ENCODE assay signal across 1 cellular context in the genomic region with DNA sequence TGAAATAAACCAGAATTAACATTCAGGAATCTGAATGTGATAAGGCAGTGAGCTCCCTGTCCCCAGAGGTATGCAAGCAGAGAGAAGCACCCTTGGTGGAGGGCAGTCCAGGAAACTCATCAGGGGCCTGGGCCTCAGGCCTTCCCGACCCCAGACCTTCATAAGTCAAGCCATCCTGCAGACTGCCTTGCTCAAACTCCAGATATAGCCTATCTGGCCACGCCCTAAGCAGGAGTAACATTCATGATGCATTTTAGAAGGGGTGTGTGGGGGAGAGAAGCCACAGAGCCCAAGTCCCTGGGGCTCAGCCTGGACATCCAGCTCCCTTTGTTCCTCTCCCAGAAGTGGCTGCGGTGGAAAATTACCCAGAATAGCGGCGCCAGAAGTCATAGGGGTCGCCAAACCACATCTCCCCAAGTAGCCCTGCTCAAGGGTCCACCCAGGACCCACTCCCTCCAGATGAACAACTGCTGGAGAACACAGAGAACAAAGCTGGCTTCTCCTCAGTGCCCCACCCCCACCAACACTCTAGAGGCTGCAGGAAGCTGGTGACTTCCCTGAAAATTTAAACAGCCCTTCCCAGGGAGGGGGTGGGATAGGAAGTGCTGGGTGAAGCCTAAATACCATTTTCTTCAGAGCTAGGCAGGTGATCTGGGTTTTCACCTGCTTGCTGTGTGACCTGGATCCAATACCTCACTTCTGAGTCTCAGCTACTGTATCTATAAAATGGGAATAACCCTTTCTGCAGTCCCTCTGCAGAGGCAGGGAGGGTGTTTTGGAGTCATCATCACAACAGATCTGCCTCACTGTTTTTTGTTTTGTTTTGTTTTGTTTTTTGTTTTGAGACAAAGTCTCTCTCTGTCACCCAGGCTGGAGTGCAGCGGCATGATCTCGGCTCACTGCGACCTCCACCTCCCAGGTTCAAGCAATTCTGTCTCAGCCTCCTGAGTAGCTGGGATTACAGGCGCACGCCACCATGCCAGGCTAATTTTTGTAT.
TF ChIP-seq lines count a peak whose summit lies in the region.

No MANE protein-coding gene starts in this region.

TF ChIP-seq in HepG2, 621 proteins besides CTCF, POLR2A, EP300 and RAD21 (continued from another document and continues in another):
- TF ChIP-seq, protein P1, sequence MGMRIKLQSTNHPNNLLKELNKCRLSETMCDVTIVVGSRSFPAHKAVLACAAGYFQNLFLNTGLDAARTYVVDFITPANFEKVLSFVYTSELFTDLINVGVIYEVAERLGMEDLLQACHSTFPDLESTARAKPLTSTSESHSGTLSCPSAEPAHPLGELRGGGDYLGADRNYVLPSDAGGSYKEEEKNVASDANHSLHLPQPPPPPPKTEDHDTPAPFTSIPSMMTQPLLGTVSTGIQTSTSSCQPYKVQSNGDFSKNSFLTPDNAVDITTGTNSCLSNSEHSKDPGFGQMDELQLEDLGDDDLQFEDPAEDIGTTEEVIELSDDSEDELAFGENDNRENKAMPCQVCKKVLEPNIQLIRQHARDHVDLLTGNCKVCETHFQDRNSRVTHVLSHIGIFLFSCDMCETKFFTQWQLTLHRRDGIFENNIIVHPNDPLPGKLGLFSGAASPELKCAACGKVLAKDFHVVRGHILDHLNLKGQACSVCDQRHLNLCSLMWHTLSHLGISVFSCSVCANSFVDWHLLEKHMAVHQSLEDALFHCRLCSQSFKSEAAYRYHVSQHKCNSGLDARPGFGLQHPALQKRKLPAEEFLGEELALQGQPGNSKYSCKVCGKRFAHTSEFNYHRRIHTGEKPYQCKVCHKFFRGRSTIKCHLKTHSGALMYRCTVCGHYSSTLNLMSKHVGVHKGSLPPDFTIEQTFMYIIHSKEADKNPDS (CRISPR knock-in tag; IDR thresholded peaks at IDR 0.05) = no peak
- TF ChIP-seq, protein P2, sequence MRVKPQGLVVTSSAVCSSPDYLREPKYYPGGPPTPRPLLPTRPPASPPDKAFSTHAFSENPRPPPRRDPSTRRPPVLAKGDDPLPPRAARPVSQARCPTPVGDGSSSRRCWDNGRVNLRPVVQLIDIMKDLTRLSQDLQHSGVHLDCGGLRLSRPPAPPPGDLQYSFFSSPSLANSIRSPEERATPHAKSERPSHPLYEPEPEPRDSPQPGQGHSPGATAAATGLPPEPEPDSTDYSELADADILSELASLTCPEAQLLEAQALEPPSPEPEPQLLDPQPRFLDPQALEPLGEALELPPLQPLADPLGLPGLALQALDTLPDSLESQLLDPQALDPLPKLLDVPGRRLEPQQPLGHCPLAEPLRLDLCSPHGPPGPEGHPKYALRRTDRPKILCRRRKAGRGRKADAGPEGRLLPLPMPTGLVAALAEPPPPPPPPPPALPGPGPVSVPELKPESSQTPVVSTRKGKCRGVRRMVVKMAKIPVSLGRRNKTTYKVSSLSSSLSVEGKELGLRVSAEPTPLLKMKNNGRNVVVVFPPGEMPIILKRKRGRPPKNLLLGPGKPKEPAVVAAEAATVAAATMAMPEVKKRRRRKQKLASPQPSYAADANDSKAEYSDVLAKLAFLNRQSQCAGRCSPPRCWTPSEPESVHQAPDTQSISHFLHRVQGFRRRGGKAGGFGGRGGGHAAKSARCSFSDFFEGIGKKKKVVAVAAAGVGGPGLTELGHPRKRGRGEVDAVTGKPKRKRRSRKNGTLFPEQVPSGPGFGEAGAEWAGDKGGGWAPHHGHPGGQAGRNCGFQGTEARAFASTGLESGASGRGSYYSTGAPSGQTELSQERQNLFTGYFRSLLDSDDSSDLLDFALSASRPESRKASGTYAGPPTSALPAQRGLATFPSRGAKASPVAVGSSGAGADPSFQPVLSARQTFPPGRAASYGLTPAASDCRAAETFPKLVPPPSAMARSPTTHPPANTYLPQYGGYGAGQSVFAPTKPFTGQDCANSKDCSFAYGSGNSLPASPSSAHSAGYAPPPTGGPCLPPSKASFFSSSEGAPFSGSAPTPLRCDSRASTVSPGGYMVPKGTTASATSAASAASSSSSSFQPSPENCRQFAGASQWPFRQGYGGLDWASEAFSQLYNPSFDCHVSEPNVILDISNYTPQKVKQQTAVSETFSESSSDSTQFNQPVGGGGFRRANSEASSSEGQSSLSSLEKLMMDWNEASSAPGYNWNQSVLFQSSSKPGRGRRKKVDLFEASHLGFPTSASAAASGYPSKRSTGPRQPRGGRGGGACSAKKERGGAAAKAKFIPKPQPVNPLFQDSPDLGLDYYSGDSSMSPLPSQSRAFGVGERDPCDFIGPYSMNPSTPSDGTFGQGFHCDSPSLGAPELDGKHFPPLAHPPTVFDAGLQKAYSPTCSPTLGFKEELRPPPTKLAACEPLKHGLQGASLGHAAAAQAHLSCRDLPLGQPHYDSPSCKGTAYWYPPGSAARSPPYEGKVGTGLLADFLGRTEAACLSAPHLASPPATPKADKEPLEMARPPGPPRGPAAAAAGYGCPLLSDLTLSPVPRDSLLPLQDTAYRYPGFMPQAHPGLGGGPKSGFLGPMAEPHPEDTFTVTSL (CRISPR knock-in tag; IDR thresholded peaks at IDR 0.05; ENCODE audit: borderline replicate concordance) = 0 out of 2 replicates have a peak, but pooled peaks have one; percentile 6
- TF ChIP-seq FOXC1 (CRISPR knock-in tag; IDR thresholded peaks at IDR 0.05; ENCODE audit: borderline replicate concordance) = peak; percentile 23; the same call in 1 of the 2 replicates
- peak; percentile 53 for TF ChIP-seq SAP130 (CRISPR knock-in tag; IDR thresholded peaks at IDR 0.05; ENCODE audit: low read depth)
- peak; percentile 51 for TF ChIP-seq POLR2G (IDR thresholded peaks at IDR 0.05; ENCODE audit: low read depth, low read length)
- peak; percentile 76; the same call in 1 of the 2 replicates for TF ChIP-seq ELF3 (CRISPR knock-in tag; IDR thresholded peaks at IDR 0.05)
- 0 out of 2 replicates have a peak, but pooled peaks have one; percentile 21 for TF ChIP-seq NFIC (IDR thresholded peaks at IDR 0.05; ENCODE audit: low read length)
- TF ChIP-seq ZNF7 (CRISPR knock-in tag; IDR thresholded peaks at IDR 0.05) = peak; percentile 26; the same call in 1 of the 2 replicates
- TF ChIP-seq RBFOX2 (IDR thresholded peaks at IDR 0.05; ENCODE audit: low read depth, low read length) = peak; percentile 37; the same call in 1 of the 2 replicates
- no peak for TF ChIP-seq SRY (CRISPR knock-in tag; IDR thresholded peaks at IDR 0.05)
- TF ChIP-seq MAFK (conservative IDR thresholded peaks at IDR 0.05 in 1 of 2, IDR thresholded peaks at IDR 0.05 in 1 of 2; ENCODE audit: low read length in 2 of 2) = no peak
- TF ChIP-seq ETV5 (CRISPR knock-in tag; IDR thresholded peaks at IDR 0.05; ENCODE audit: borderline replicate concordance) = peak; percentile 40; the same call in 1 of the 2 replicates
- TF ChIP-seq ZNF615 (CRISPR knock-in tag; IDR thresholded peaks at IDR 0.05; ENCODE audit: borderline replicate concordance) = no peak
- TF ChIP-seq, protein P3, sequence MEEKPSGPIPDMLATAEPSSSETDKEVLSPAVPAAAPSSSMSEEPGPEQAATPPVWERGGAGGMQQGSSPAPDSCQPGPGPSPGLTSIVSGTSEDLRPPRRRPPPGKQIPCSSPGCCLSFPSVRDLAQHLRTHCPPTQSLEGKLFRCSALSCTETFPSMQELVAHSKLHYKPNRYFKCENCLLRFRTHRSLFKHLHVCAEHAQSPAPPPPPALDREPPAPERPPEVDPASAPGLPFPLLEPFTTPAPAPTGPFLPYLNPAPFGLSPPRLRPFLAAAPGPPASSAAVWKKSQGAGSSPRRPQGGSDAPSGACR (CRISPR knock-in tag; IDR thresholded peaks at IDR 0.05) = peak; percentile 40; the same call in 1 of the 2 replicates
- TF ChIP-seq HDAC1 (CRISPR knock-in tag; IDR thresholded peaks at IDR 0.05) = peak; percentile 20; the same call in 1 of the 2 replicates
- no peak for TF ChIP-seq ZKSCAN1 (IDR thresholded peaks at IDR 0.05; ENCODE audit: low read length)
- no peak for TF ChIP-seq GLI4 (CRISPR knock-in tag; IDR thresholded peaks at IDR 0.05; ENCODE audit: borderline replicate concordance)
- TF ChIP-seq SOX13 (IDR thresholded peaks at IDR 0.05) = no peak
- peak in 1 of 2 experiments; percentile 6; a peak in 1 of 4 replicates for TF ChIP-seq SOX13 (CRISPR knock-in tag; conservative IDR thresholded peaks at IDR 0.05 in 1 of 2, IDR thresholded peaks at IDR 0.05 in 1 of 2)
- no peak for TF ChIP-seq HDAC6 (IDR thresholded peaks at IDR 0.05; ENCODE audit: low read depth, low read length)
- TF ChIP-seq ADNP (CRISPR knock-in tag; IDR thresholded peaks at IDR 0.05) = peak; percentile 81
- TF ChIP-seq, protein P4, sequence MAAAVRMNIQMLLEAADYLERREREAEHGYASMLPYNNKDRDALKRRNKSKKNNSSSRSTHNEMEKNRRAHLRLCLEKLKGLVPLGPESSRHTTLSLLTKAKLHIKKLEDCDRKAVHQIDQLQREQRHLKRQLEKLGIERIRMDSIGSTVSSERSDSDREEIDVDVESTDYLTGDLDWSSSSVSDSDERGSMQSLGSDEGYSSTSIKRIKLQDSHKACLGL (CRISPR knock-in tag; IDR thresholded peaks at IDR 0.05) = no peak
- TF ChIP-seq, protein P5, sequence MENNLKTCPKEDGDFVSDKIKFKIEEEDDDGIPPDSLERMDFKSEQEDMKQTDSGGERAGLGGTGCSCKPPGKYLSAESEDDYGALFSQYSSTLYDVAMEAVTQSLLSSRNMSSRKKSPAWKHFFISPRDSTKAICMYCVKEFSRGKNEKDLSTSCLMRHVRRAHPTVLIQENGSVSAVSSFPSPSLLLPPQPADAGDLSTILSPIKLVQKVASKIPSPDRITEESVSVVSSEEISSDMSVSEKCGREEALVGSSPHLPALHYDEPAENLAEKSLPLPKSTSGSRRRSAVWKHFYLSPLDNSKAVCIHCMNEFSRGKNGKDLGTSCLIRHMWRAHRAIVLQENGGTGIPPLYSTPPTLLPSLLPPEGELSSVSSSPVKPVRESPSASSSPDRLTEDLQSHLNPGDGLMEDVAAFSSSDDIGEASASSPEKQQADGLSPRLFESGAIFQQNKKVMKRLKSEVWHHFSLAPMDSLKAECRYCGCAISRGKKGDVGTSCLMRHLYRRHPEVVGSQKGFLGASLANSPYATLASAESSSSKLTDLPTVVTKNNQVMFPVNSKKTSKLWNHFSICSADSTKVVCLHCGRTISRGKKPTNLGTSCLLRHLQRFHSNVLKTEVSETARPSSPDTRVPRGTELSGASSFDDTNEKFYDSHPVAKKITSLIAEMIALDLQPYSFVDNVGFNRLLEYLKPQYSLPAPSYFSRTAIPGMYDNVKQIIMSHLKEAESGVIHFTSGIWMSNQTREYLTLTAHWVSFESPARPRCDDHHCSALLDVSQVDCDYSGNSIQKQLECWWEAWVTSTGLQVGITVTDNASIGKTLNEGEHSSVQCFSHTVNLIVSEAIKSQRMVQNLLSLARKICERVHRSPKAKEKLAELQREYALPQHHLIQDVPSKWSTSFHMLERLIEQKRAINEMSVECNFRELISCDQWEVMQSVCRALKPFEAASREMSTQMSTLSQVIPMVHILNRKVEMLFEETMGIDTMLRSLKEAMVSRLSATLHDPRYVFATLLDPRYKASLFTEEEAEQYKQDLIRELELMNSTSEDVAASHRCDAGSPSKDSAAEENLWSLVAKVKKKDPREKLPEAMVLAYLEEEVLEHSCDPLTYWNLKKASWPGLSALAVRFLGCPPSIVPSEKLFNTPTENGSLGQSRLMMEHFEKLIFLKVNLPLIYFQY (CRISPR knock-in tag; IDR thresholded peaks at IDR 0.05; ENCODE audit: borderline replicate concordance) = no peak
- TF ChIP-seq ZNF781 (CRISPR knock-in tag; IDR thresholded peaks at IDR 0.05; ENCODE audit: borderline replicate concordance, not compliant biosample characterization) = peak; percentile 8
- TF ChIP-seq NR2F6 (IDR thresholded peaks at IDR 0.05) = no peak
- peak; percentile 22; the same call in 1 of the 2 replicates for TF ChIP-seq NR2F6 (CRISPR knock-in tag; IDR thresholded peaks at IDR 0.05)
- no peak for TF ChIP-seq GABPA (IDR thresholded peaks at IDR 0.05; ENCODE audit: low read depth, low read length)
- TF ChIP-seq GABPA (CRISPR knock-in tag; IDR thresholded peaks at IDR 0.05; ENCODE audit: low read depth) = 0 out of 2 replicates have a peak, but pooled peaks have one; percentile 36
- no peak for TF ChIP-seq SOX6 (IDR thresholded peaks at IDR 0.05)
- TF ChIP-seq SOX6 (CRISPR knock-in tag; IDR thresholded peaks at IDR 0.05) = peak; percentile 19; the same call in 1 of the 2 replicates
- no peak for TF ChIP-seq NONO (IDR thresholded peaks at IDR 0.05)
- 0 out of 2 replicates have a peak, but pooled peaks have one; percentile 4 for TF ChIP-seq NONO (CRISPR knock-in tag; conservative IDR thresholded peaks at IDR 0.05)
- no peak for TF ChIP-seq ZFP82 (CRISPR knock-in tag; IDR thresholded peaks at IDR 0.05; ENCODE audit: borderline replicate concordance)
- no peak for TF ChIP-seq CEBPB (IDR thresholded peaks at IDR 0.05; ENCODE audit: borderline replicate concordance, low read depth, low read length)
- TF ChIP-seq, protein P6, sequence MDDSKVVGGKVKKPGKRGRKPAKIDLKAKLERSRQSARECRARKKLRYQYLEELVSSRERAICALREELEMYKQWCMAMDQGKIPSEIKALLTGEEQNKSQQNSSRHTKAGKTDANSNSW (CRISPR knock-in tag; IDR thresholded peaks at IDR 0.05; ENCODE audit: borderline replicate concordance) = no peak
- no peak for TF ChIP-seq ZNF562 (CRISPR knock-in tag; IDR thresholded peaks at IDR 0.05; ENCODE audit: borderline replicate concordance)
- TF ChIP-seq, protein P7, sequence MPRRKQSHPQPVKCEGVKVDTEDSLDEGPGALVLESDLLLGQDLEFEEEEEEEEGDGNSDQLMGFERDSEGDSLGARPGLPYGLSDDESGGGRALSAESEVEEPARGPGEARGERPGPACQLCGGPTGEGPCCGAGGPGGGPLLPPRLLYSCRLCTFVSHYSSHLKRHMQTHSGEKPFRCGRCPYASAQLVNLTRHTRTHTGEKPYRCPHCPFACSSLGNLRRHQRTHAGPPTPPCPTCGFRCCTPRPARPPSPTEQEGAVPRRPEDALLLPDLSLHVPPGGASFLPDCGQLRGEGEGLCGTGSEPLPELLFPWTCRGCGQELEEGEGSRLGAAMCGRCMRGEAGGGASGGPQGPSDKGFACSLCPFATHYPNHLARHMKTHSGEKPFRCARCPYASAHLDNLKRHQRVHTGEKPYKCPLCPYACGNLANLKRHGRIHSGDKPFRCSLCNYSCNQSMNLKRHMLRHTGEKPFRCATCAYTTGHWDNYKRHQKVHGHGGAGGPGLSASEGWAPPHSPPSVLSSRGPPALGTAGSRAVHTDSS (CRISPR knock-in tag; conservative IDR thresholded peaks at IDR 0.05) = no peak
